Comparison of ENCODE assay signal across 9 cellular contexts in genomic region chr12:132471011-132471857, GRCh38. TPM values are rescaled to one million over a fixed set of nuclear protein-coding genes. Genes with fewer than 3 reads are reported as not detected.
DNase-seq lines count a peak whose midpoint lies in the region; ATAC-seq, FAIRE-seq and TF ChIP-seq lines count a peak whose summit lies in the region.
"Had no signal": no experiment of that assay in that cellular context is flagged by ENCODE, and none has a peak within 500 bp of the region (broad histone marks: within the 10 kb centered on the region; RNA-seq: fewer than 3 reads in every experiment).

No MANE protein-coding gene starts in this region.

- H3K27ac Mint-ChIP-seq in activated CD8-positive, alpha-beta T cell treated with anti-CD3 and anti-CD28 coated beads for 36 hours = peak overlapping the region; percentile 24
- peak overlapping the region; percentile 17 to 69 for H3K27ac Mint-ChIP-seq in natural killer cell

- FAIRE-seq in GM12891 (lab: Jason Lieb, UNC) (peak; percentile 41), HTR-8/SVneo (lab: Jason Lieb, UNC) (peak; percentile 13)

- peaks cover 1% of the 10 kb centered on the region for H3K9me3 Mint-ChIP-seq in activated CD8-positive, alpha-beta T cell treated with anti-CD3 and anti-CD28 coated beads for 36 hours
- no peaks in the 10 kb centered on the region for H3K9me3 Mint-ChIP-seq in natural killer cell

- peaks cover 1% of the 10 kb centered on the region for H3K27me3 Mint-ChIP-seq in activated CD8-positive, alpha-beta T cell treated with anti-CD3 and anti-CD28 coated beads for 36 hours
- peaks cover 11 to 28% of the 10 kb centered on the region in 2 donors for H3K27me3 Mint-ChIP-seq in natural killer cell (ENCODE audit: low read depth in 2 of 2)

- H3K27ac ChIP-seq in substantia nigra (ENCODE audit: low read depth, low read length, poor library complexity, severe bottlenecking) = no peak overlapping the region

- intact Hi-C loops in activated CD8-positive, alpha-beta T cell treated with anti-CD3 and anti-CD28 coated beads for 36 hours (cut with micrococcal nuclease) = no loop called here
- intact Hi-C loops in natural killer cell (cut with micrococcal nuclease) = no loop called here

- DNase-seq in GM12891 (ENCODE audit: insufficient read length, low spot score) (no peak), HTR-8/SVneo (ENCODE audit: insufficient read length, low spot score) (no peak), natural killer cell (no peak), substantia nigra (lab: John Stamatoyannopoulos, UW) (no peak), DMS79 (lab: John Stamatoyannopoulos, UW) (no peak)
- DNase-seq in activated CD8-positive, alpha-beta T cell treated with anti-CD3 and anti-CD28 coated beads for 36 hours = peak; percentile 56
- DNase-seq in activated CD4-positive, alpha-beta T cell treated with anti-CD3 and anti-CD28 coated beads for 1 hour = no peak
- DNase-seq: stimulated activated CD4-positive, alpha-beta T cell treated with anti-CD3 and anti-CD28 coated beads, Interleukin-2, amount 100 ng/mL, for 24 hours had no signal

- no peak for TF ChIP-seq POLR2A in GM12891 (IDR thresholded peaks at IDR 0.05; ENCODE audit: low read depth, low read length)

- H3K4me3 Mint-ChIP-seq in activated CD8-positive, alpha-beta T cell treated with anti-CD3 and anti-CD28 coated beads for 36 hours = no peak overlapping the region
- peak overlapping the region; percentile 35 for H3K4me3 Mint-ChIP-seq in natural killer cell

- POLR2A ChIA-PET in activated CD8-positive, alpha-beta T cell treated with anti-CD3 and anti-CD28 coated beads for 36 hours (lab: Charles Lee) = no interaction called here

- ATAC-seq in activated CD8-positive, alpha-beta T cell treated with anti-CD3 and anti-CD28 coated beads for 36 hours = peak; percentile 61
- ATAC-seq in natural killer cell (peak; percentile 69 to 90 (median 70)), GM19035 (IDR thresholded peaks at IDR 0.05; ENCODE audit: unreplicated experiment) (no peak)

- no peaks in the 10 kb centered on the region for H3K36me3 Mint-ChIP-seq in activated CD8-positive, alpha-beta T cell treated with anti-CD3 and anti-CD28 coated beads for 36 hours (ENCODE audit: low read depth)
- no peaks in the 10 kb centered on the region for H3K36me3 Mint-ChIP-seq in natural killer cell

- CTCF ChIA-PET in activated CD8-positive, alpha-beta T cell treated with anti-CD3 and anti-CD28 coated beads for 36 hours (lab: Charles Lee) = interaction anchor here (1.1 kb wide), 1 partner anchor 11 kb away, joined by 3 read pairs; no protein-coding TSS in a partner anchor

- peaks cover 41% of the 10 kb centered on the region for H3K4me1 Mint-ChIP-seq in activated CD8-positive, alpha-beta T cell treated with anti-CD3 and anti-CD28 coated beads for 36 hours (ENCODE audit: low read depth)
- peaks cover 18 to 44% of the 10 kb centered on the region in 2 donors for H3K4me1 Mint-ChIP-seq in natural killer cell

- no peak for TF ChIP-seq CTCF in activated CD8-positive, alpha-beta T cell treated with anti-CD3 and anti-CD28 coated beads for 36 hours (IDR thresholded peaks at IDR 0.05)
- no peak for TF ChIP-seq CTCF in natural killer cell (IDR thresholded peaks at IDR 0.05)

TF ChIP-seq in GM12891, 5 proteins besides CTCF, POLR2A, EP300 and RAD21:
- no peak for TF ChIP-seq TAF1 (IDR thresholded peaks at IDR 0.05; ENCODE audit: low read depth, low read length)
- no peak for TF ChIP-seq POLR2AphosphoS5 (IDR thresholded peaks at IDR 0.05; ENCODE audit: low read depth, low read length)
- no peak for TF ChIP-seq POU2F2 (IDR thresholded peaks at IDR 0.05; ENCODE audit: low read depth, low read length)
- TF ChIP-seq SPI1 (IDR thresholded peaks at IDR 0.05; ENCODE audit: low read depth, low read length) = peak; percentile 92
- no peak for TF ChIP-seq PAX5 (IDR thresholded peaks at IDR 0.05; ENCODE audit: insufficient read depth, low read length, severe bottlenecking)

RNA-seq across cellular contexts. Expression of gene FBRSL1, which starts 18.7 kb away (rescaled TPM):
- polyA plus RNA-seq in GM12891 (2012; ENCODE audit: low read depth, missing spikeins) = 14.6 TPM
- 10 to 100 TPM; 41.4 to 48.1 TPM for total RNA-seq in activated CD8-positive, alpha-beta T cell treated with anti-CD3 and anti-CD28 coated beads for 36 hours
- 10 to 100 TPM; 67.5 to 78.0 (median 76.2) TPM for total RNA-seq in natural killer cell
